ENCODE assay signal across 13 cellular contexts in genomic region chr12:112848972-112849371, GRCh38. TPM values are rescaled to one million over a fixed set of nuclear protein-coding genes. Genes with fewer than 3 reads are reported as not detected.
"Had no signal": no experiment of that assay in that cellular context is flagged by ENCODE, and none has a peak within 500 bp of the region (broad histone marks: within the 10 kb centered on the region; RNA-seq: fewer than 3 reads in every experiment).

No MANE protein-coding gene starts in this region.

- H3K27ac ChIP-seq: esophagus muscularis mucosa, hepatocyte had no signal

- ATAC-seq: activated CD4-positive, CD25-positive, alpha-beta regulatory T cell treated with anti-CD3 and anti-CD28 coated beads, Interleukin-2, amount 50 U/mL, for 24 hours; left lobe of liver; naive thymus-derived CD8-positive, alpha-beta T cell; stimulated activated memory B cell treated with anti-CD40 and anti-IgM and Interleukin-4, amounts not matched to agents 10 μg/mL and 1 μg/mL and 100 μg/mL, for 72 hours had no signal

- H3K36me3 Mint-ChIP-seq: naive thymus-derived CD8-positive, alpha-beta T cell; stimulated activated memory B cell treated with anti-CD40 and anti-IgM and Interleukin-4, amounts not matched to agents 10 μg/mL and 1 μg/mL and 100 μg/mL, for 72 hours had no signal

- H3K4me3 Mint-ChIP-seq: stimulated activated memory B cell treated with anti-CD40 and anti-IgM and Interleukin-4, amounts not matched to agents 10 μg/mL and 1 μg/mL and 100 μg/mL, for 72 hours had no signal

- H3K27ac Mint-ChIP-seq: stimulated activated memory B cell treated with anti-CD40 and anti-IgM and Interleukin-4, amounts not matched to agents 10 μg/mL and 1 μg/mL and 100 μg/mL, for 72 hours had no signal

- H3K4me1 Mint-ChIP-seq: stimulated activated memory B cell treated with anti-CD40 and anti-IgM and Interleukin-4, amounts not matched to agents 10 μg/mL and 1 μg/mL and 100 μg/mL, for 72 hours had no signal

- DNase-seq: activated CD4-positive, alpha-beta T cell treated with anti-CD3 and anti-CD28 coated beads, Interleukin-2, amount 50 U/mL, for 1 hour; activated naive CD4-positive, alpha-beta T cell; posterior cingulate gyrus had no signal

- H3K9me3 Mint-ChIP-seq: naive thymus-derived CD8-positive, alpha-beta T cell; stimulated activated memory B cell treated with anti-CD40 and anti-IgM and Interleukin-4, amounts not matched to agents 10 μg/mL and 1 μg/mL and 100 μg/mL, for 72 hours had no signal

RNA-seq across cellular contexts. Expression of gene RPH3A, which starts 57.4 kb away (rescaled TPM):
- total RNA-seq: activated CD8-positive, alpha-beta memory T cell treated with anti-CD3 and anti-CD28 coated beads for 36 hours; astrocyte; bronchial epithelial cell; hepatocyte; left lobe of liver; lung microvascular endothelial cell; naive thymus-derived CD8-positive, alpha-beta T cell had no signal
